28 cellular contexts compared by ENCODE assay signal in genomic region chrX:150663061-150663460, GRCh38. TPM values are rescaled to one million over a fixed set of nuclear protein-coding genes. Genes with fewer than 3 reads are reported as not detected.
A peak's percentile ranks its signal among the peaks of the same experiment; 100 is the strongest.
DNase-seq lines count a peak whose midpoint lies in the region; ATAC-seq and FAIRE-seq lines count a peak whose summit lies in the region.
"Had no signal": no experiment of that assay in that cellular context is flagged by ENCODE, and none has a peak within 500 bp of the region (broad histone marks: within the 10 kb centered on the region; RNA-seq: fewer than 3 reads in every experiment).

No MANE protein-coding gene starts in this region.

- no peaks in the 10 kb centered on the region for H3K4me1 ChIP-seq in CD4-positive, alpha-beta memory T cell (ENCODE audit: insufficient read depth, low read length)
- H3K4me1 ChIP-seq: ascending aorta, gastrocnemius medialis, prostate gland, tibial nerve had no signal

- H3K4me3 ChIP-seq in CD4-positive, alpha-beta memory T cell (ENCODE audit: low read length in 2 of 2): no peak overlapping the region
- H3K4me3 ChIP-seq: ascending aorta, gastrocnemius medialis, HAP-1, hepatocyte, mucosa of descending colon, prostate gland, tibial nerve had no signal

- no peaks in the 10 kb centered on the region for H3K27me3 Mint-ChIP-seq in CD4-positive, alpha-beta memory T cell
- H3K27me3 Mint-ChIP-seq: B cell had no signal

- DNase-seq in NCI-H2107 treated with DMSO at 0.1 percent for 48 hours (lab: John Stamatoyannopoulos, UW; ENCODE audit: unreplicated experiment) (peak; percentile 61), NCI-H2107 (lab: John Stamatoyannopoulos, UW) (no peak), NCI-H1436 (lab: John Stamatoyannopoulos, UW) (peak; percentile 79), NCI-H526 (lab: John Stamatoyannopoulos, UW) (peak; percentile 17 to 55)
- DNase-seq in NK-92 treated with Interleukin-12 subunit alpha and Interleukin-12 subunit beta, amount 100 ng/mL, for 24 hours (lab: John Stamatoyannopoulos, UW): no peak
- DNase-seq in CD4-positive, alpha-beta memory T cell: no peak
- DNase-seq: activated CD4-positive, alpha-beta T cell treated with anti-CD3 and anti-CD28 coated beads, Interleukin-2, amount 50 U/mL, for 1 hour; activated CD4-positive, CD25-positive, alpha-beta regulatory T cell; activated T-cell treated with anti-CD3 and anti-CD28 coated beads, Interleukin-2, amount 50 U/mL, for 4 hours; CD8-positive, alpha-beta memory T cell; gastrocnemius medialis; GDM1; mucosa of descending colon; natural killer cell; NCI-H2171; nucleus accumbens; T-helper 1 cell had no signal

- peak; percentile 94 for FAIRE-seq in islet of Langerhans (lab: Jason Lieb, UNC)

- ATAC-seq in GM19395 (IDR thresholded peaks at IDR 0.05; ENCODE audit: unreplicated experiment): no peak
- ATAC-seq: activated T-cell treated with anti-CD3 and anti-CD28 coated beads, Interleukin-2, amount 50 U/mL, for 4 hours; gastrocnemius medialis; mucosa of descending colon; natural killer cell; sciatic nerve had no signal

- no peak overlapping the region for H3K27ac ChIP-seq in CD4-positive, alpha-beta memory T cell (ENCODE audit: low read depth, low read length)
- H3K27ac ChIP-seq: ascending aorta, gastrocnemius medialis, hepatocyte, KMS-11, prostate gland, RWPE1, tibial nerve had no signal

- H3K9me3 ChIP-seq in CD4-positive, alpha-beta memory T cell (ENCODE audit: control insufficient read depth in 1 of 2, low read length in 2 of 2): no peaks in the 10 kb centered on the region
- H3K9me3 ChIP-seq: ascending aorta, gastrocnemius medialis, HAP-1, mucosa of descending colon, prostate gland, tibial nerve had no signal

- intact Hi-C loops in CD4-positive, alpha-beta memory T cell (cut with micrococcal nuclease): no loop called here

- H3K9me3 Mint-ChIP-seq in CD4-positive, alpha-beta memory T cell: no peaks in the 10 kb centered on the region
- H3K9me3 Mint-ChIP-seq: activated T-cell treated with anti-CD3 and anti-CD28 coated beads, Interleukin-2, amount 50 U/mL, for 4 hours; CD8-positive, alpha-beta memory T cell; natural killer cell had no signal

- POLR2A ChIA-PET in CD4-positive, alpha-beta memory T cell (lab: Charles Lee; ENCODE audit: partially characterized antibody): interaction anchor here (0.9 kb wide), 1 partner anchor 53 kb away, joined by 3 read pairs; no protein-coding TSS in a partner anchor

- H3K36me3 Mint-ChIP-seq in CD4-positive, alpha-beta memory T cell: peaks cover 27 to 44% of the 10 kb centered on the region in 2 donors
- H3K36me3 Mint-ChIP-seq: natural killer cell had no signal

- H3K27me3 ChIP-seq in CD4-positive, alpha-beta memory T cell (ENCODE audit: insufficient read depth, low read length): no peaks in the 10 kb centered on the region
- H3K27me3 ChIP-seq: ascending aorta, gastrocnemius medialis, hepatocyte, tibial nerve had no signal

- H3K27ac Mint-ChIP-seq in CD4-positive, alpha-beta memory T cell: no peak overlapping the region
- H3K27ac Mint-ChIP-seq: B cell; CD8-positive, alpha-beta memory T cell; natural killer cell had no signal

- H3K4me1 Mint-ChIP-seq in CD4-positive, alpha-beta memory T cell: peaks cover 0 to 2% (median under 1%) of the 10 kb centered on the region in 4 donors
- H3K4me1 Mint-ChIP-seq: B cell; CD8-positive, alpha-beta memory T cell; natural killer cell had no signal

- CTCF ChIA-PET in CD4-positive, alpha-beta memory T cell (lab: Charles Lee; ENCODE audit: partially characterized antibody): no interaction called here

- H3K36me3 ChIP-seq in CD4-positive, alpha-beta memory T cell (ENCODE audit: insufficient read depth, low read length): peaks cover 17% of the 10 kb centered on the region
- H3K36me3 ChIP-seq: gastrocnemius medialis, HAP-1, prostate gland had no signal

- H3K4me3 Mint-ChIP-seq in CD4-positive, alpha-beta memory T cell: no peak overlapping the region
- H3K4me3 Mint-ChIP-seq: activated T-cell treated with anti-CD3 and anti-CD28 coated beads, Interleukin-2, amount 50 U/mL, for 4 hours; B cell; CD8-positive, alpha-beta memory T cell; natural killer cell had no signal

RNA-seq across cellular contexts. Expression of gene MTMR1, which starts 30.1 kb away (rescaled TPM):
- 10 to 100 TPM; 31.5 to 37.6 TPM for total RNA-seq in CD4-positive, alpha-beta memory T cell
- 10 to 100 TPM; 15.1 to 27.6 TPM for polyA plus RNA-seq in CD4-positive, alpha-beta memory T cell

Comparison
In these comparisons a context has a peak if more than half of its experiments do, and no peak if none do; other contexts are left out.
1. DNase-seq: peak in NCI-H2107 treated with DMSO at 0.1 percent for 48 hours (single experiment), NCI-H1436 (single experiment) and NCI-H526 (2 of 2); none in NCI-H2107 (single experiment), NK-92 treated with Interleukin-12 subunit alpha and Interleukin-12 subunit beta, amount 100 ng/mL, for 24 hours (single experiment) and CD4-positive, alpha-beta memory T cell (0 of 5).